In genomic region chr6:88872962-88873361, GRCh38 we compare ENCODE assay signal across 1 cellular context.
TF ChIP-seq lines count a peak whose summit lies in the region.

No MANE protein-coding gene starts in this region.

TF ChIP-seq in GM12878, 131 proteins besides CTCF, POLR2A, EP300 and RAD21 (continued from another document):
- TF ChIP-seq ZBTB33 (IDR thresholded peaks at IDR 0.05) = no peak
- TF ChIP-seq PAX8 (IDR thresholded peaks at IDR 0.05) = no peak
- TF ChIP-seq STAT1 (conservative IDR thresholded peaks at IDR 0.05) = no peak
- TF ChIP-seq ATF7 (IDR thresholded peaks at IDR 0.05; ENCODE audit: low read depth) = no peak
- TF ChIP-seq NR2C1 (IDR thresholded peaks at IDR 0.05) = no peak
- no peak for TF ChIP-seq PBX3 (IDR thresholded peaks at IDR 0.05; ENCODE audit: insufficient replicate concordance, low read depth, low read length)
- TF ChIP-seq CUX1 (IDR thresholded peaks at IDR 0.05; ENCODE audit: insufficient replicate concordance, low read depth, low read length) = no peak
- TF ChIP-seq ZNF687 (IDR thresholded peaks at IDR 0.05) = no peak
- TF ChIP-seq FOXM1 (IDR thresholded peaks at IDR 0.05; ENCODE audit: low read depth, low read length) = no peak
